Comparison of ENCODE assay signal across 1 cellular context in genomic region chr1:113786055-113786454, GRCh38.
TF ChIP-seq lines count a peak whose summit lies in the region.

No MANE protein-coding gene starts in this region.

TF ChIP-seq in HepG2, 621 proteins besides CTCF, POLR2A, EP300 and RAD21 (continued from another document):
- TF ChIP-seq, protein P1, sequence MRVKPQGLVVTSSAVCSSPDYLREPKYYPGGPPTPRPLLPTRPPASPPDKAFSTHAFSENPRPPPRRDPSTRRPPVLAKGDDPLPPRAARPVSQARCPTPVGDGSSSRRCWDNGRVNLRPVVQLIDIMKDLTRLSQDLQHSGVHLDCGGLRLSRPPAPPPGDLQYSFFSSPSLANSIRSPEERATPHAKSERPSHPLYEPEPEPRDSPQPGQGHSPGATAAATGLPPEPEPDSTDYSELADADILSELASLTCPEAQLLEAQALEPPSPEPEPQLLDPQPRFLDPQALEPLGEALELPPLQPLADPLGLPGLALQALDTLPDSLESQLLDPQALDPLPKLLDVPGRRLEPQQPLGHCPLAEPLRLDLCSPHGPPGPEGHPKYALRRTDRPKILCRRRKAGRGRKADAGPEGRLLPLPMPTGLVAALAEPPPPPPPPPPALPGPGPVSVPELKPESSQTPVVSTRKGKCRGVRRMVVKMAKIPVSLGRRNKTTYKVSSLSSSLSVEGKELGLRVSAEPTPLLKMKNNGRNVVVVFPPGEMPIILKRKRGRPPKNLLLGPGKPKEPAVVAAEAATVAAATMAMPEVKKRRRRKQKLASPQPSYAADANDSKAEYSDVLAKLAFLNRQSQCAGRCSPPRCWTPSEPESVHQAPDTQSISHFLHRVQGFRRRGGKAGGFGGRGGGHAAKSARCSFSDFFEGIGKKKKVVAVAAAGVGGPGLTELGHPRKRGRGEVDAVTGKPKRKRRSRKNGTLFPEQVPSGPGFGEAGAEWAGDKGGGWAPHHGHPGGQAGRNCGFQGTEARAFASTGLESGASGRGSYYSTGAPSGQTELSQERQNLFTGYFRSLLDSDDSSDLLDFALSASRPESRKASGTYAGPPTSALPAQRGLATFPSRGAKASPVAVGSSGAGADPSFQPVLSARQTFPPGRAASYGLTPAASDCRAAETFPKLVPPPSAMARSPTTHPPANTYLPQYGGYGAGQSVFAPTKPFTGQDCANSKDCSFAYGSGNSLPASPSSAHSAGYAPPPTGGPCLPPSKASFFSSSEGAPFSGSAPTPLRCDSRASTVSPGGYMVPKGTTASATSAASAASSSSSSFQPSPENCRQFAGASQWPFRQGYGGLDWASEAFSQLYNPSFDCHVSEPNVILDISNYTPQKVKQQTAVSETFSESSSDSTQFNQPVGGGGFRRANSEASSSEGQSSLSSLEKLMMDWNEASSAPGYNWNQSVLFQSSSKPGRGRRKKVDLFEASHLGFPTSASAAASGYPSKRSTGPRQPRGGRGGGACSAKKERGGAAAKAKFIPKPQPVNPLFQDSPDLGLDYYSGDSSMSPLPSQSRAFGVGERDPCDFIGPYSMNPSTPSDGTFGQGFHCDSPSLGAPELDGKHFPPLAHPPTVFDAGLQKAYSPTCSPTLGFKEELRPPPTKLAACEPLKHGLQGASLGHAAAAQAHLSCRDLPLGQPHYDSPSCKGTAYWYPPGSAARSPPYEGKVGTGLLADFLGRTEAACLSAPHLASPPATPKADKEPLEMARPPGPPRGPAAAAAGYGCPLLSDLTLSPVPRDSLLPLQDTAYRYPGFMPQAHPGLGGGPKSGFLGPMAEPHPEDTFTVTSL (CRISPR knock-in tag; IDR thresholded peaks at IDR 0.05; ENCODE audit: borderline replicate concordance): no peak
- no peak for TF ChIP-seq ZNF292 (CRISPR knock-in tag; IDR thresholded peaks at IDR 0.05; ENCODE audit: borderline replicate concordance, low read depth)
- peak; percentile 63 for TF ChIP-seq HNF4A (CRISPR knock-in tag; IDR thresholded peaks at IDR 0.05)
- TF ChIP-seq ZNF644 (CRISPR knock-in tag; IDR thresholded peaks at IDR 0.05; ENCODE audit: low read depth): peak; percentile 22; the same call in 1 of the 2 replicates
